In the genomic region with DNA sequence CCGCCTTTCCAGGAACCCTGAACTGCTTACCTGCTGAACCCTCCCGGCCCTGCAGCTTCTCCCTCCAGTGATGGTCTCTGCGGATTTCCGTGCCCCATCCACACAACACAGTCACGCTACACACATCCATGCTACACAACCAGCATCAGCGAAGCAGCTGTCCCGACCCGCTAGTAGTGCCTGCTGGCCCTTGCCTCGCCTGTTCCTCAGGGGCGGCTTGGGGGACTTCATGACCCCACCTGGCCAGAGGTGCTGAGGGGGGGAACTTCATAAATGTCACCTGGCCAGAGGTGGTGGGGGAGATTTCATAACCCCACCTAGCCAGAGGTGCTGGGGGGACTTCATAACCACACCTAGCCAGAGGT, we compare ENCODE assay signal across 8 cellular contexts. TPM values are rescaled to one million over a fixed set of nuclear protein-coding genes. Genes with fewer than 3 reads are reported as not detected.
DNase-seq lines count a peak whose midpoint lies in the region; ATAC-seq and TF ChIP-seq lines count a peak whose summit lies in the region.

No MANE protein-coding gene starts in this region.

- peak overlapping the region; percentile 81 for H3K9ac ChIP-seq in mammary epithelial cell (ENCODE audit: insufficient read depth, low read length)

- H3K4me2 ChIP-seq in mammary epithelial cell (ENCODE audit: insufficient read depth, low read depth, low read length) = peak overlapping the region; percentile 95

- DNase-seq in mammary epithelial cell (no peak), NCI-H2107 treated with DMSO at 0.1 percent for 48 hours (lab: John Stamatoyannopoulos, UW; ENCODE audit: unreplicated experiment) (no peak), GOT3 (lab: John Stamatoyannopoulos, UW) (no peak)
- no peak for DNase-seq in activated CD4-positive, CD25-positive, alpha-beta regulatory T cell treated with anti-CD3 and anti-CD28 coated beads, Interleukin-2, amount 50 U/mL, for 72 hours

- H3K4me3 ChIP-seq in mammary epithelial cell (replicated peaks in 1 of 3; ENCODE audit: insufficient read depth in 1 of 3, low read depth in 2 of 3, low read length in 3 of 3) (peak overlapping the region; percentile 79 to 94 (median 88)), mesodermal cell (ENCODE audit: extremely low read depth, insufficient read depth, low read length, poor library complexity, severe bottlenecking) (peak overlapping the region; percentile 59)

- CTCF ChIA-PET in mammary epithelial cell (lab: Charles Lee; ENCODE audit: low non-redundant PET) = no interaction called here

- peak overlapping the region; percentile 88 for H2AFZ ChIP-seq in mammary epithelial cell (ENCODE audit: low read depth, low read length)

- H3K27ac ChIP-seq in mammary epithelial cell (ENCODE audit: insufficient read depth, low read depth, low read length) = peak overlapping the region; percentile 81
- H3K27ac ChIP-seq in mesodermal cell (ENCODE audit: low read depth, low read length, severe bottlenecking) = peak overlapping the region; percentile 64

- peak; percentile 23 for ATAC-seq in GM18502 (IDR thresholded peaks at IDR 0.05; ENCODE audit: poor library complexity, unreplicated experiment)
- ATAC-seq in HG03432 (IDR thresholded peaks at IDR 0.05; ENCODE audit: unreplicated experiment) = peak; percentile 31
- ATAC-seq in HG03439 (IDR thresholded peaks at IDR 0.05; ENCODE audit: unreplicated experiment) = no peak

- no peak for TF ChIP-seq CTCF in mammary epithelial cell (conservative IDR thresholded peaks at IDR 0.05 in 1 of 2, IDR thresholded peaks at IDR 0.05 in 1 of 2; ENCODE audit: extremely low read depth in 1 of 2, insufficient read depth in 1 of 2, low read depth in 1 of 2, low read length in 2 of 2)

- peaks cover 33% of the 10 kb centered on the region for H3K79me2 ChIP-seq in mammary epithelial cell (ENCODE audit: insufficient read depth, low read length)

- BruUV-seq in mammary epithelial cell (replicated peaks; lab: Mats Ljungman, UMichigan) = no TSS peak

- dilution Hi-C loops in mammary epithelial cell (cut with HindIII; ENCODE audit: low sequenced_read_pairs) = no loop called here

- intact Hi-C loops in mammary epithelial cell (cut with micrococcal nuclease) = loop anchor here (1.0 to 10.0 kb wide), 2 partner anchors 85 to 427 kb away; no protein-coding TSS in a partner anchor

- H4K20me1 ChIP-seq in mammary epithelial cell (ENCODE audit: insufficient read depth, low read length) = no peaks in the 10 kb centered on the region

- WGBS in mammary epithelial cell (ENCODE audit: low coverage, missing lambda C conversion rate) = 26% methylated on average over 10 of the region's 10 CpGs
- WGBS in mesodermal cell (ENCODE audit: insufficient coverage in 2 of 2), 2 experiments = 31 to 42% methylated on average over 8 to 9 of the region's 10 CpGs

- H3K9me3 ChIP-seq in mammary epithelial cell (replicated peaks; ENCODE audit: insufficient read depth, low read length) (no peaks in the 10 kb centered on the region), mesodermal cell (ENCODE audit: control insufficient read depth, low read length) (no peaks in the 10 kb centered on the region)

- H3K36me3 ChIP-seq in mammary epithelial cell (ENCODE audit: insufficient read depth, low read length) = no peaks in the 10 kb centered on the region
- H3K36me3 ChIP-seq in mesodermal cell (ENCODE audit: control insufficient read depth, insufficient read depth, low read length) = peaks cover 21% of the 10 kb centered on the region

- H3K4me1 ChIP-seq in mammary epithelial cell (ENCODE audit: insufficient read depth, low read length) (no peaks in the 10 kb centered on the region), mesodermal cell (ENCODE audit: control insufficient read depth, insufficient read depth, low read length, poor library complexity, severe bottlenecking) (peaks cover 3% of the 10 kb centered on the region)

- H3K27me3 ChIP-seq in mammary epithelial cell (ENCODE audit: insufficient read depth, low read length) = no peaks in the 10 kb centered on the region

- in situ Hi-C loops in mammary epithelial cell (cut with MboI; ENCODE audit: low sequenced_read_pairs in 2 of 2) = no loop called here

RNA-seq across cellular contexts. Expression of a gene that starts 0.5 kb away (rescaled TPM):
- 10 to 100 TPM; 17.0 to 21.5 TPM for total RNA-seq in mammary epithelial cell
- 16.9 TPM for polyA plus RNA-seq in mammary epithelial cell
- polyA minus RNA-seq in mammary epithelial cell = 17.7 TPM
- 13.8 TPM for polyA plus RNA-seq in mesodermal cell (2013, experiment 1 of 2)
- 13.3 TPM for polyA plus RNA-seq in mesodermal cell (2013, experiment 2 of 2)

RNA-seq across cellular contexts. Expression of a gene that starts 59.7 kb away (rescaled TPM):
- total RNA-seq in mammary epithelial cell = 100 to 1,000 TPM; 128 to 158 TPM
- 73.3 TPM for polyA plus RNA-seq in mammary epithelial cell
- polyA minus RNA-seq in mammary epithelial cell = 292 TPM
- polyA plus RNA-seq in mesodermal cell (2013, experiment 1 of 2) = 105 TPM
- 88.7 TPM for polyA plus RNA-seq in mesodermal cell (2013, experiment 2 of 2)
